Comparison of ENCODE assay signal across 8 cellular contexts in genomic region chr21:41564871-41565281, GRCh38. TPM values are rescaled to one million over a fixed set of nuclear protein-coding genes. Genes with fewer than 3 reads are reported as not detected.
DNase-seq lines count a peak whose midpoint lies in the region; ATAC-seq, FAIRE-seq and TF ChIP-seq lines count a peak whose summit lies in the region.

No MANE protein-coding gene starts in this region.

- no peak overlapping the region for H3K4me3 ChIP-seq in astrocyte (ENCODE audit: insufficient read depth, low read depth, low read length)
- H3K4me3 ChIP-seq in heart right ventricle, result no peak overlapping the region

- H3K9me3 ChIP-seq in astrocyte (ENCODE audit: insufficient read depth, low read depth, low read length) (no peaks in the 10 kb centered on the region), heart right ventricle (no peaks in the 10 kb centered on the region)

- H3K4me1 Mint-ChIP-seq in astrocyte (ENCODE audit: low read depth, unreplicated experiment), result peaks cover 5% of the 10 kb centered on the region

- intact Hi-C loops in left colon (cut with DNase I, micrococcal nuclease) (no loop called here), heart right ventricle (cut with DNase I) (no loop called here)

- H3K4me1 ChIP-seq in astrocyte (ENCODE audit: insufficient read depth, low read length) (no peaks in the 10 kb centered on the region), heart right ventricle (peaks cover 0 to 9% (median 0%) of the 10 kb centered on the region in 9 donors)

- H3K27ac Mint-ChIP-seq in astrocyte (ENCODE audit: unreplicated experiment), result no peak overlapping the region

- H2AFZ ChIP-seq in astrocyte (ENCODE audit: low read depth, low read length), result no peak overlapping the region

- H3K9ac ChIP-seq in astrocyte (ENCODE audit: low read length), result no peak overlapping the region

- H3K4me2 ChIP-seq in astrocyte (ENCODE audit: low read length), result no peak overlapping the region

- peak; percentile 55 for DNase-seq in AG08396 (ENCODE audit: low spot score)
- DNase-seq in HS-5 (ENCODE audit: low read depth), result peak; percentile 76
- DNase-seq in astrocyte (ENCODE audit: low read depth), result peak; percentile 58
- DNase-seq in left colon, result peak; percentile 50 to 82
- DNase-seq in heart right ventricle, result no peak
- DNase-seq in HCEC 1CT, result no peak

- FAIRE-seq in astrocyte (lab: Jason Lieb, UNC), result no peak

- ATAC-seq in left colon, result peak; percentile 57
- ATAC-seq in heart right ventricle, result no peak
- ATAC-seq in GM21367 (IDR thresholded peaks at IDR 0.05; ENCODE audit: unreplicated experiment), result no peak
- ATAC-seq in HG02885 (IDR thresholded peaks at IDR 0.05; ENCODE audit: poor library complexity, unreplicated experiment), result no peak

- no peak overlapping the region for H3K4me3 Mint-ChIP-seq in astrocyte (ENCODE audit: unreplicated experiment)

- peaks cover 5% of the 10 kb centered on the region for H3K9me3 Mint-ChIP-seq in astrocyte (ENCODE audit: unreplicated experiment)

- no peaks in the 10 kb centered on the region for H4K20me1 ChIP-seq in astrocyte (ENCODE audit: insufficient read depth, low read length)

- no peaks in the 10 kb centered on the region for H3K36me3 Mint-ChIP-seq in astrocyte (ENCODE audit: low read depth, unreplicated experiment)

- H3K79me2 ChIP-seq in astrocyte (ENCODE audit: insufficient read depth, low read length), result no peaks in the 10 kb centered on the region

- H3K27ac ChIP-seq in astrocyte (ENCODE audit: low read depth, low read length) (no peak overlapping the region), heart right ventricle (no peak overlapping the region)

- peaks cover 35% of the 10 kb centered on the region for H3K27me3 Mint-ChIP-seq in astrocyte (ENCODE audit: low read depth, unreplicated experiment)

- 47 to 56% methylated on average over 10 of the region's 10 CpGs for WGBS in heart right ventricle, 2 donors

- H3K27me3 ChIP-seq in astrocyte (ENCODE audit: insufficient read depth, low read length), result no peaks in the 10 kb centered on the region
- peaks cover 0 to 15% (median 0%) of the 10 kb centered on the region in 7 donors for H3K27me3 ChIP-seq in heart right ventricle

- H3K36me3 ChIP-seq in astrocyte (ENCODE audit: insufficient read depth, low read length), result no peaks in the 10 kb centered on the region
- H3K36me3 ChIP-seq in heart right ventricle, result no peaks in the 10 kb centered on the region

- TF ChIP-seq CTCF in astrocyte (IDR thresholded peaks at IDR 0.05; ENCODE audit: insufficient read depth, low read depth, low read length), result no peak
- no peak for TF ChIP-seq CTCF in heart right ventricle (IDR thresholded peaks at IDR 0.05)

RNA-seq across cellular contexts. Expression of gene TMPRSS2, which starts 56.9 kb away (rescaled TPM):
- total RNA-seq in astrocyte (0.84 and 0.89 TPM in 2 replicates), left colon (100 to 1,000 TPM; 471 to 667 TPM), heart right ventricle (not detected)
- under 1 TPM in 1 of 2 donors, not detected in 1; 0.03 TPM for polyA plus RNA-seq in heart right ventricle

Comparison
In these comparisons a context has a peak if more than half of its experiments do, and no peak if none do; other contexts are left out.
1. DNase-seq: peak in AG08396 (single experiment), HS-5 (single experiment), astrocyte (single experiment) and left colon (2 of 2); none in heart right ventricle (0 of 2) and HCEC 1CT (single experiment).
2. RNA of gene TMPRSS2, which starts 56.9 kb away (total RNA-seq): 471 to 667 TPM in left colon; 0.84 to 0.89 TPM in astrocyte and not detected in heart right ventricle; every median in the first group is over 100 times any median in the second.